ENCODE assay signal across 9 cellular contexts in genomic region chr16:29790949-29791844, GRCh38. TPM values are rescaled to one million over a fixed set of nuclear protein-coding genes. Genes with fewer than 3 reads are reported as not detected.
A peak's percentile ranks its signal among the peaks of the same experiment; 100 is the strongest.
DNase-seq lines count a peak whose midpoint lies in the region; ATAC-seq, FAIRE-seq and TF ChIP-seq lines count a peak whose summit lies in the region.
"Had no signal": no experiment of that assay in that cellular context is flagged by ENCODE, and none has a peak within 500 bp of the region (broad histone marks: within the 10 kb centered on the region; RNA-seq: fewer than 3 reads in every experiment).

No MANE protein-coding gene starts in this region.

- ATAC-seq in A549 (peak; percentile 48 to 61), GM19023 (IDR thresholded peaks at IDR 0.05; ENCODE audit: unreplicated experiment) (peak; percentile 20), HG02840 (IDR thresholded peaks at IDR 0.05; ENCODE audit: low FRiP score, unreplicated experiment) (no peak)

- no peak for FAIRE-seq in A549 (lab: Jason Lieb, UNC)

- H3K36me3 Mint-ChIP-seq in endothelial cell (ENCODE audit: low read depth, unreplicated experiment) = peaks cover 7% of the 10 kb centered on the region

- TF ChIP-seq CTCF in A549 (IDR thresholded peaks at IDR 0.05) (no peak), OCI-LY7 (conservative IDR thresholded peaks at IDR 0.05; ENCODE audit: low read length) (no peak), endothelial cell (IDR thresholded peaks at IDR 0.05; ENCODE audit: unreplicated experiment) (no peak), neutrophil (IDR thresholded peaks at IDR 0.05) (no peak)

- under 1% methylated on average over 27 of the region's 31 CpGs for WGBS in A549 (ENCODE audit: missing lambda C conversion rate)

- CTCF ChIA-PET in A549 (lab: Yijun Ruan, JAX) (interaction anchor here (0.7 to 4.4 kb wide), 19 partner anchors 11 to 262 kb away, joined by 3 to 54 read pairs (median 6); a partner anchor contains a TSS), OCI-LY7 (lab: Charles Lee; ENCODE audit: unreplicated experiment) (interaction anchor here (1.2 kb wide), 1 partner anchor 25 kb away, joined by 4 read pairs; the partner anchor contains the start of gene PAGR1)

- peaks cover 13% of the 10 kb centered on the region for H3K4me1 Mint-ChIP-seq in endothelial cell (ENCODE audit: unreplicated experiment)

- H3K27me3 ChIP-seq in neutrophil = no peaks in the 10 kb centered on the region

- peaks cover 10% of the 10 kb centered on the region for H4K20me1 ChIP-seq in OCI-LY7 (ENCODE audit: insufficient read depth, low read length)

- no peak for TF ChIP-seq EP300 in A549 (IDR thresholded peaks at IDR 0.05)

- peaks cover 56% of the 10 kb centered on the region for H3K79me2 ChIP-seq in OCI-LY7 (ENCODE audit: insufficient read depth, low read depth, low read length)

- H3K36me3 ChIP-seq in OCI-LY7 (ENCODE audit: insufficient read depth, low read length) = peaks cover 53% of the 10 kb centered on the region
- no peaks in the 10 kb centered on the region for H3K36me3 ChIP-seq in neutrophil

- peak overlapping the region; percentile 11; the same call in 1 of the 2 replicates for H2AFZ ChIP-seq in OCI-LY7 (ENCODE audit: low read length)

- H3K27ac ChIP-seq in A549 (peak overlapping the region; percentile 89 to 96), OCI-LY7 (ENCODE audit: low read depth, low read length, poor library complexity, severe bottlenecking) (peak overlapping the region; percentile 66), neutrophil (peak overlapping the region; percentile 89)

- no peaks in the 10 kb centered on the region for H3K9me3 Mint-ChIP-seq in endothelial cell (ENCODE audit: unreplicated experiment)

- H3K9me3 ChIP-seq in A549 (no peaks in the 10 kb centered on the region), OCI-LY7 (ENCODE audit: low read length) (no peaks in the 10 kb centered on the region), neutrophil (no peaks in the 10 kb centered on the region)

- intact Hi-C loops in OCI-LY7 (cut with micrococcal nuclease; ENCODE audit: unreplicated experiment) = loop anchor here (1.0 kb wide), 3 partner anchors 14 to 91 kb away; partner anchors contain the start of gene PAGR1

- POLR2A ChIA-PET in A549 (lab: Yijun Ruan, JAX) (interaction anchor here (0.9 to 2.3 kb wide), 9 partner anchors 7 to 91 kb away, joined by 3 to 25 read pairs (median 4); partner anchors contain the start of genes MAZ and PAGR1), OCI-LY7 (lab: Charles Lee) (interaction anchor here (0.7 to 3.3 kb wide), 5 partner anchors 13 to 79 kb away, joined by 3 to 19 read pairs (median 5); no protein-coding TSS in a partner anchor)

- TSS peak; percentile 74 for BruUV-seq in OCI-LY7 (replicated peaks; lab: Mats Ljungman, UMichigan)

- H3K9me2 ChIP-seq in OCI-LY7 (ENCODE audit: insufficient read depth, low read length) = no peaks in the 10 kb centered on the region

- DNase-seq in A549 (ENCODE audit: low read depth in 1 of 2, low spot score in 1 of 2) = peak in 1 of 2 experiments; percentile 38
- DNase-seq in OCI-LY7 (ENCODE audit: low spot score) = peak; percentile 32
- no peak for DNase-seq in endothelial cell (ENCODE audit: low spot score)
- DNase-seq in SW480 (ENCODE audit: low spot score) = no peak
- DNase-seq in NCI-H2227 treated with DMSO at 0.1 percent for 48 hours (lab: John Stamatoyannopoulos, UW) = no peak

- peak overlapping the region; percentile 76 for H3K4me2 ChIP-seq in A549
- H3K4me2 ChIP-seq in OCI-LY7 (ENCODE audit: low read length) = peak overlapping the region; percentile 89

- peaks cover 10% of the 10 kb centered on the region for H3K27me3 Mint-ChIP-seq in endothelial cell (ENCODE audit: unreplicated experiment)

- TF ChIP-seq POLR2A in A549 (IDR thresholded peaks at IDR 0.05; ENCODE audit: low read length) = no peak

- H3K4me1 ChIP-seq in A549 (peaks cover 20% of the 10 kb centered on the region), OCI-LY7 (ENCODE audit: insufficient read depth, low read length, poor library complexity, severe bottlenecking) (peaks cover 32% of the 10 kb centered on the region), neutrophil (ENCODE audit: control insufficient read depth in 1 of 2, insufficient read depth in 1 of 2, low read depth in 1 of 2, low read length in 1 of 2) (peaks cover 38 to 51% of the 10 kb centered on the region in 2 experiments)

- H3K27ac Mint-ChIP-seq in endothelial cell (ENCODE audit: unreplicated experiment) = peak overlapping the region; percentile 67

- TF ChIP-seq RAD21 in A549 (conservative IDR thresholded peaks at IDR 0.05 in 1 of 2, IDR thresholded peaks at IDR 0.05 in 1 of 2) = no peak

- peak overlapping the region; percentile 97 for H3K4me3 Mint-ChIP-seq in endothelial cell (ENCODE audit: unreplicated experiment)

- H3K4me3 ChIP-seq in A549 = peak overlapping the region; percentile 94
- peak overlapping the region; percentile 79 for H3K4me3 ChIP-seq in OCI-LY7 (ENCODE audit: low read depth, low read length, poor library complexity, severe bottlenecking)
- peak overlapping the region; percentile 79 to 94 for H3K4me3 ChIP-seq in neutrophil (ENCODE audit: low read depth in 1 of 2, low read length in 1 of 2)

TF ChIP-seq in A549, 52 proteins besides CTCF, POLR2A, EP300 and RAD21:
- TF ChIP-seq KDM5A (IDR thresholded peaks at IDR 0.05) (peak; percentile 43; the same call in 1 of the 2 replicates), GATA3 (IDR thresholded peaks at IDR 0.05; ENCODE audit: borderline replicate concordance) (no peak), MYC (IDR thresholded peaks at IDR 0.05; ENCODE audit: borderline replicate concordance, low read length) (no peak), SREBF2 (IDR thresholded peaks at IDR 0.05) (no peak), HDAC2 (IDR thresholded peaks at IDR 0.05) (no peak), HOXB13 (CRISPR knock-in tag; IDR thresholded peaks at IDR 0.05; ENCODE audit: low read depth) (no peak), MAFK (IDR thresholded peaks at IDR 0.05; ENCODE audit: partially characterized antibody) (no peak)

RNA-seq across cellular contexts. Expression of gene KIF22, which starts 0.6 kb away (rescaled TPM):
- polyA plus RNA-seq in A549 (2011; rRNA removed) = 64.3 and 85.9 TPM in 2 replicates
- polyA plus RNA-seq in A549 (2012; cell fraction: cytosol; rRNA removed) = 131 and 139 TPM in 2 replicates
- polyA plus RNA-seq in A549 (2012; cell fraction: nucleus; rRNA removed) = 316 and 319 TPM in 2 replicates
- polyA plus RNA-seq in A549 (2017; fragmentation: RNase III; extraction: RNeasy Plus Mini Kit Qiagen cat#74134 plus additional on column Dnase treatment) = 70.0 to 73.7 TPM (median 72.6 TPM) in 3 replicates
- 147 and 158 TPM in 2 replicates for polyA minus RNA-seq in A549 (2011; rRNA and poly(A)+ RNA removed)
- 315 and 339 TPM in 2 replicates for total RNA-seq in OCI-LY7 (2014; rRNA removed; shearing (Covaris generic))
- total RNA-seq in OCI-LY7 (2022) = 232 and 253 TPM in 2 replicates
- 40.7 TPM for total RNA-seq in endothelial cell (ENCODE audit: unreplicated experiment)

RNA-seq across cellular contexts. Expression of gene ZG16, which starts 13.1 kb away (rescaled TPM):
- polyA plus RNA-seq in A549 (2011; rRNA removed) (not detected in 2 replicates), A549 (2017; fragmentation: RNase III; extraction: RNeasy Plus Mini Kit Qiagen cat#74134 plus additional on column Dnase treatment) (not detected in 3 replicates)
- 0.01 TPM in 1 of 2 replicates, not detected in the other for polyA plus RNA-seq in A549 (2012; cell fraction: cytosol; rRNA removed)
- not detected in 2 replicates for polyA plus RNA-seq in A549 (2012; cell fraction: nucleus; rRNA removed)
- polyA minus RNA-seq in A549 (2011; rRNA and poly(A)+ RNA removed) = not detected in 2 replicates
- total RNA-seq in OCI-LY7 (2014; rRNA removed; shearing (Covaris generic)) = not detected in 2 replicates
- total RNA-seq in OCI-LY7 (2022) (not detected in 2 replicates), endothelial cell (ENCODE audit: unreplicated experiment) (not detected)
- total RNA-seq: lung microvascular endothelial cell had no signal

RNA-seq across cellular contexts. Expression of gene MAZ, which starts 15.1 kb away (rescaled TPM):
- 79.6 and 99.7 TPM in 2 replicates for polyA plus RNA-seq in A549 (2011; rRNA removed)
- 192 and 249 TPM in 2 replicates for polyA plus RNA-seq in A549 (2012; cell fraction: cytosol; rRNA removed)
- polyA plus RNA-seq in A549 (2012; cell fraction: nucleus; rRNA removed) = 213 and 345 TPM in 2 replicates
- 216 to 231 TPM (median 221 TPM) in 3 replicates for polyA plus RNA-seq in A549 (2017; fragmentation: RNase III; extraction: RNeasy Plus Mini Kit Qiagen cat#74134 plus additional on column Dnase treatment)
- polyA minus RNA-seq in A549 (2011; rRNA and poly(A)+ RNA removed) = 200 and 239 TPM in 2 replicates
- 384 and 471 TPM in 2 replicates for total RNA-seq in OCI-LY7 (2014; rRNA removed; shearing (Covaris generic))
- total RNA-seq in OCI-LY7 (2022) = 484 and 531 TPM in 2 replicates
- total RNA-seq in endothelial cell (ENCODE audit: unreplicated experiment) = 407 TPM

RNA-seq across cellular contexts. Expression of gene PRRT2, which starts 20.8 kb away (rescaled TPM):
- polyA plus RNA-seq in A549 (2011; rRNA removed) (0.25 and 0.34 TPM in 2 replicates), A549 (2017; fragmentation: RNase III; extraction: RNeasy Plus Mini Kit Qiagen cat#74134 plus additional on column Dnase treatment) (0.34 to 0.55 TPM (median 0.44 TPM) in 3 replicates)
- polyA plus RNA-seq in A549 (2012; cell fraction: cytosol; rRNA removed) = 0.54 and 0.62 TPM in 2 replicates
- 5.0 and 5.1 TPM in 2 replicates for polyA plus RNA-seq in A549 (2012; cell fraction: nucleus; rRNA removed)
- 0.29 and 0.34 TPM in 2 replicates for polyA minus RNA-seq in A549 (2011; rRNA and poly(A)+ RNA removed)
- 0.09 TPM in 1 of 2 replicates, not detected in the other for total RNA-seq in OCI-LY7 (2014; rRNA removed; shearing (Covaris generic))
- total RNA-seq in OCI-LY7 (2022) (3.2 and 3.4 TPM in 2 replicates), endothelial cell (ENCODE audit: unreplicated experiment) (15.0 TPM)

RNA-seq across cellular contexts. Expression of gene PAGR1, which starts 24.8 kb away (rescaled TPM):
- polyA plus RNA-seq in A549 (2011; rRNA removed) (18.9 and 26.7 TPM in 2 replicates), A549 (2017; fragmentation: RNase III; extraction: RNeasy Plus Mini Kit Qiagen cat#74134 plus additional on column Dnase treatment) (41.0 to 44.5 TPM (median 43.1 TPM) in 3 replicates)
- 43.8 and 50.3 TPM in 2 replicates for polyA plus RNA-seq in A549 (2012; cell fraction: cytosol; rRNA removed)
- 25.9 and 29.0 TPM in 2 replicates for polyA plus RNA-seq in A549 (2012; cell fraction: nucleus; rRNA removed)
- 4.3 and 5.9 TPM in 2 replicates for polyA minus RNA-seq in A549 (2011; rRNA and poly(A)+ RNA removed)
- 59.4 and 62.7 TPM in 2 replicates for total RNA-seq in OCI-LY7 (2014; rRNA removed; shearing (Covaris generic))
- total RNA-seq in OCI-LY7 (2022) (43.4 and 51.7 TPM in 2 replicates), endothelial cell (ENCODE audit: unreplicated experiment) (38.6 TPM)
